Comparison of ENCODE assay signal across 12 cellular contexts in genomic region chr9:128111726-128112125, GRCh38. TPM values are rescaled to one million over a fixed set of nuclear protein-coding genes. Genes with fewer than 3 reads are reported as not detected.
DNase-seq lines count a peak whose midpoint lies in the region; ATAC-seq and TF ChIP-seq lines count a peak whose summit lies in the region.
"Not testable (repeated sequence)": the region's sequence is repeated elsewhere in the genome, so short reads cannot be mapped to it uniquely, and the experiment has no call there.
"Had no signal": no experiment of that assay in that cellular context is flagged by ENCODE, and none has a peak within 500 bp of the region (broad histone marks: within the 10 kb centered on the region; RNA-seq: fewer than 3 reads in every experiment).

No MANE protein-coding gene starts in this region.

- not testable (repeated sequence) for H3K4me3 Mint-ChIP-seq in IgD-negative memory B cell

- peaks cover 23 to 27% of the 10 kb centered on the region in 2 donors for H3K4me1 ChIP-seq in duodenal mucosa (ENCODE audit: control insufficient read depth in 1 of 2, insufficient read depth in 2 of 2, low read length in 2 of 2)
- H3K4me1 ChIP-seq in left lung, upper lobe of right lung: not testable (repeated sequence)
- H3K4me1 ChIP-seq in mucosa of rectum (ENCODE audit: control insufficient read depth in 2 of 2, insufficient read depth in 2 of 2, low read length in 2 of 2), result peaks cover 28 to 64% of the 10 kb centered on the region in 2 donors
- peaks cover 48% of the 10 kb centered on the region for H3K4me1 ChIP-seq in psoas muscle
- H3K4me1 ChIP-seq in spleen, result peaks cover 0 to 38% (median 24%) of the 10 kb centered on the region in 6 donors

- peak overlapping the region in 2 of 3 donors; percentile 16 to 66 for H3K27ac Mint-ChIP-seq in IgD-negative memory B cell

- H3K9me3 Mint-ChIP-seq in IgD-negative memory B cell, result not testable (repeated sequence)

- peaks cover 10 to 12% (median 10%) of the 10 kb centered on the region in 3 donors for H3K4me1 Mint-ChIP-seq in IgD-negative memory B cell

- H3K9ac ChIP-seq in duodenal mucosa (ENCODE audit: low read depth in 1 of 2, low read length in 2 of 2) (peak overlapping the region; percentile 18 to 28), mucosa of rectum (ENCODE audit: low read depth in 1 of 2, low read length in 2 of 2) (peak overlapping the region in 1 of 2 donors; percentile 56)

- H3K27ac ChIP-seq in duodenal mucosa (ENCODE audit: low read depth, low read length); left lung; spleen; upper lobe of right lung: not testable (repeated sequence)
- H3K27ac ChIP-seq in mucosa of rectum (ENCODE audit: low read depth in 2 of 2, low read length in 2 of 2) (peak overlapping the region in 1 of 2 donors; percentile 92), psoas muscle (peak overlapping the region; percentile 97)

- 31 to 54% (median 35%) methylated on average over 12 of the region's 12 CpGs for WGBS in psoas muscle, 3 donors
- 83 to 91% (median 87%) methylated on average over 11 to 12 of the region's 12 CpGs for WGBS in spleen, 5 donors

- intact Hi-C loops in left lung (cut with DNase I), result loop anchor here in 1 of 2 donors (10.0 kb wide), 1 partner anchor 167 kb away; no protein-coding TSS in a partner anchor
- intact Hi-C loops in psoas muscle (cut with DNase I), result loop anchor here in 1 of 2 donors (10.0 kb wide), 1 partner anchor 167 kb away; no protein-coding TSS in a partner anchor
- intact Hi-C loops in spleen (cut with DNase I; ENCODE audit: low total_unique reads), result not testable (repeated sequence)
- intact Hi-C loops in upper lobe of right lung (cut with DNase I), result loop anchor here (10.0 kb wide), 1 partner anchor 167 kb away; no protein-coding TSS in a partner anchor

- H3K27me3 ChIP-seq in duodenal mucosa (ENCODE audit: control insufficient read depth in 1 of 2, insufficient read depth in 2 of 2, low read length in 2 of 2); left lung; mucosa of rectum (ENCODE audit: control insufficient read depth in 2 of 2, insufficient read depth in 2 of 2, low read length in 2 of 2); psoas muscle (ENCODE audit: insufficient read depth in 3 of 3, low read length in 2 of 3); spleen (replicated peaks in 1 of 7); upper lobe of right lung: not testable (repeated sequence)

- not testable (repeated sequence) for ATAC-seq in left lung, psoas muscle, upper lobe of right lung

- peaks cover 12 to 30% of the 10 kb centered on the region in 2 donors for H3K36me3 ChIP-seq in duodenal mucosa (ENCODE audit: control insufficient read depth in 1 of 2, insufficient read depth in 2 of 2, low read length in 2 of 2)
- peaks cover 0 to 47% of the 10 kb centered on the region in 2 donors for H3K36me3 ChIP-seq in left lung
- H3K36me3 ChIP-seq in mucosa of rectum (ENCODE audit: control insufficient read depth in 2 of 2, insufficient read depth in 2 of 2, low read length in 2 of 2), result peaks cover 21 to 26% of the 10 kb centered on the region in 2 donors
- peaks cover 0 to 24% of the 10 kb centered on the region in 2 donors for H3K36me3 ChIP-seq in psoas muscle (ENCODE audit: insufficient read depth in 1 of 2, low read depth in 1 of 2)
- H3K36me3 ChIP-seq in spleen, result peaks cover 4 to 60% (median 31%) of the 10 kb centered on the region in 6 donors
- peaks cover 26% of the 10 kb centered on the region for H3K36me3 ChIP-seq in upper lobe of right lung

- TF ChIP-seq CTCF in left lung (IDR thresholded peaks at IDR 0.05); psoas muscle (IDR thresholded peaks at IDR 0.05); spleen (IDR thresholded peaks at IDR 0.05 in 8 of 11, conservative IDR thresholded peaks at IDR 0.05 in 3 of 11); upper lobe of right lung (IDR thresholded peaks at IDR 0.05): not testable (repeated sequence)

- not testable (repeated sequence) for H3K36me3 Mint-ChIP-seq in IgD-negative memory B cell

- not testable (repeated sequence) for TF ChIP-seq POLR2A in spleen (IDR thresholded peaks at IDR 0.05)

- peak; percentile 54 for DNase-seq in activated effector memory CD4-positive, alpha-beta T cell treated with anti-CD3 and anti-CD28 coated beads, Interleukin-2, amount 50 U/mL, for 16 hours
- DNase-seq in left lung, result peak; percentile 6 to 22
- DNase-seq in psoas muscle, result peak in 1 of 2 donors; percentile 53
- peak; percentile 52 for DNase-seq in spleen
- DNase-seq in upper lobe of right lung, result peak; percentile 44

- H3K4me3 ChIP-seq in duodenal mucosa (ENCODE audit: low read depth in 1 of 2, low read length in 2 of 2), result peak overlapping the region in 1 of 2 donors; percentile 45
- H3K4me3 ChIP-seq in left lung, psoas muscle, spleen, upper lobe of right lung: not testable (repeated sequence)
- peak overlapping the region; percentile 26 to 50 for H3K4me3 ChIP-seq in mucosa of rectum (ENCODE audit: low read length in 2 of 2)

- H3K9me3 ChIP-seq in duodenal mucosa (ENCODE audit: control insufficient read depth in 1 of 2, low read length in 2 of 2); left lung; mucosa of rectum (ENCODE audit: control insufficient read depth in 2 of 2, low read length in 2 of 2); psoas muscle; spleen; upper lobe of right lung: not testable (repeated sequence)

- not testable (repeated sequence) for H3K27me3 Mint-ChIP-seq in IgD-negative memory B cell

RNA-seq across cellular contexts. Expression of gene PTGES2, which starts 15.8 kb away (rescaled TPM):
- polyA plus RNA-seq in IgD-negative memory B cell, result 57.4 TPM
- 10 to 100 TPM; 34.8 to 56.9 TPM for total RNA-seq in left lung
- total RNA-seq in psoas muscle, result 100 to 1,000 TPM; 102 to 150 (median 116) TPM
- 100 to 1,000 TPM in 2 of 3 donors, 10 to 100 TPM in 1; 61.2 to 134 (median 119) TPM for polyA plus RNA-seq in psoas muscle
- 10 to 100 TPM; 45.2 to 66.6 (median 58.5) TPM for total RNA-seq in spleen
- 10 to 100 TPM; 45.8 to 71.2 (median 54.0) TPM for polyA plus RNA-seq in spleen
- total RNA-seq in upper lobe of right lung, result 35.1 TPM

RNA-seq across cellular contexts. Expression of gene LCN2, which starts 37.5 kb away (rescaled TPM):
- polyA plus RNA-seq in IgD-negative memory B cell (1.5 TPM), psoas muscle (under 1 TPM; 0.08 to 0.90 (median 0.69) TPM), spleen (10 to 100 TPM; 10.7 to 17.5 (median 13.3) TPM)
- total RNA-seq in left lung (100 to 1,000 TPM in 1 of 2 donors, 10 to 100 TPM in 1; 37.7 to 155 TPM), psoas muscle (1 to 10 TPM in 2 of 4 donors, under 1 TPM in 1, not detected in 1; 0.47 to 2.1 (median 1.4) TPM), spleen (100 to 1,000 TPM in 1 of 7 donors, 10 to 100 TPM in 5, 1 to 10 TPM in 1; 7.7 to 218 (median 20.3) TPM), upper lobe of right lung (14.3 TPM)
- total RNA-seq: CD4-positive, alpha-beta memory T cell; GM12878; HFFc6; HT1080 had no signal
- polyA plus RNA-seq: CD4-positive, alpha-beta memory T cell; GM12878 had no signal

RNA-seq across cellular contexts. Expression of gene SLC25A25, which starts 43.7 kb away (rescaled TPM):
- polyA plus RNA-seq in IgD-negative memory B cell (7.4 TPM), psoas muscle (10 to 100 TPM in 2 of 3 donors, 1 to 10 TPM in 1; 9.3 to 12.5 (median 10.6) TPM), spleen (10 to 100 TPM in 1 of 3 donors, 1 to 10 TPM in 2; 6.2 to 13.6 (median 6.5) TPM)
- total RNA-seq in left lung (10 to 100 TPM; 19.5 to 21.0 TPM), psoas muscle (10 to 100 TPM in 2 of 4 donors, 1 to 10 TPM in 2; 3.6 to 50.3 (median 20.5) TPM), spleen (10 to 100 TPM; 20.2 to 44.7 (median 26.0) TPM), upper lobe of right lung (34.7 TPM)

RNA-seq across cellular contexts. Expression of gene NAIF1, which starts 44.6 kb away (rescaled TPM):
- 12.7 TPM for polyA plus RNA-seq in IgD-negative memory B cell
- total RNA-seq in left lung, result 1 to 10 TPM; 7.7 to 8.0 TPM
- 1 to 10 TPM; 5.9 to 8.7 (median 6.1) TPM for total RNA-seq in psoas muscle
- polyA plus RNA-seq in psoas muscle, result 1 to 10 TPM; 4.2 to 8.0 (median 7.8) TPM
- total RNA-seq in spleen, result 10 to 100 TPM in 6 of 7 donors, 1 to 10 TPM in 1; 9.3 to 14.3 (median 11.7) TPM
- 10 to 100 TPM; 10.6 to 15.4 (median 10.8) TPM for polyA plus RNA-seq in spleen
- total RNA-seq in upper lobe of right lung, result 11.8 TPM

RNA-seq across cellular contexts. Expression of gene BBLN, which starts 48.3 kb away (rescaled TPM):
- polyA plus RNA-seq in IgD-negative memory B cell (145 TPM), psoas muscle (10 to 100 TPM; 23.1 to 36.2 (median 27.8) TPM), spleen (100 to 1,000 TPM; 152 to 201 (median 178) TPM)
- total RNA-seq in left lung (10 to 100 TPM; 38.4 to 66.0 TPM), psoas muscle (10 to 100 TPM; 14.0 to 21.3 (median 17.8) TPM), spleen (100 to 1,000 TPM in 3 of 7 donors, 10 to 100 TPM in 4; 43.5 to 220 (median 59.2) TPM), upper lobe of right lung (39.0 TPM)
